Comparison of ENCODE assay signal across 1 cellular context in genomic region chr7:99372275-99373085, GRCh38.
TF ChIP-seq lines count a peak whose summit lies in the region.

No MANE protein-coding gene starts in this region.

TF ChIP-seq in HepG2, 621 proteins besides CTCF, POLR2A, EP300 and RAD21 (continued from another document and continues in another):
- TF ChIP-seq HOMEZ (CRISPR knock-in tag; IDR thresholded peaks at IDR 0.05; ENCODE audit: low read depth) (0 out of 2 replicates have a peak, but pooled peaks have one; percentile 51), CHD4 (IDR thresholded peaks at IDR 0.05; ENCODE audit: borderline replicate concordance, low read length) (no peak), SIX1 (CRISPR knock-in tag; IDR thresholded peaks at IDR 0.05; ENCODE audit: borderline replicate concordance) (0 out of 2 replicates have a peak, but pooled peaks have one; percentile 29), ZNF543 (CRISPR knock-in tag; IDR thresholded peaks at IDR 0.05) (no peak), AKAP8 (CRISPR knock-in tag; IDR thresholded peaks at IDR 0.05) (no peak), TAF1 (CRISPR knock-in tag; IDR thresholded peaks at IDR 0.05) (0 out of 2 replicates have a peak, but pooled peaks have one; percentile 27), ZNF891 (CRISPR knock-in tag; IDR thresholded peaks at IDR 0.05) (no peak), FLYWCH1 (CRISPR knock-in tag; IDR thresholded peaks at IDR 0.05) (no peak), ARHGAP35 (CRISPR knock-in tag; IDR thresholded peaks at IDR 0.05; ENCODE audit: borderline replicate concordance) (no peak; the same call in 1 of the 2 replicates), RFXAP (CRISPR knock-in tag; IDR thresholded peaks at IDR 0.05; ENCODE audit: borderline replicate concordance) (0 out of 2 replicates have a peak, but pooled peaks have one; percentile 18), ZNF501 (CRISPR knock-in tag; IDR thresholded peaks at IDR 0.05) (peak; percentile 75; the same call in 1 of the 2 replicates), SRY (CRISPR knock-in tag; IDR thresholded peaks at IDR 0.05) (no peak), SMAD3 (CRISPR knock-in tag; IDR thresholded peaks at IDR 0.05) (peak; percentile 67; the same call in 1 of the 2 replicates), ZNF460 (CRISPR knock-in tag; IDR thresholded peaks at IDR 0.05; ENCODE audit: borderline replicate concordance) (0 out of 2 replicates have a peak, but pooled peaks have one; percentile 22), ZNF552 (CRISPR knock-in tag; IDR thresholded peaks at IDR 0.05; ENCODE audit: borderline replicate concordance) (no peak), ATRX (CRISPR knock-in tag; IDR thresholded peaks at IDR 0.05; ENCODE audit: borderline replicate concordance) (no peak), JUNB (CRISPR knock-in tag; IDR thresholded peaks at IDR 0.05; ENCODE audit: borderline replicate concordance) (no peak), E2F2 (CRISPR knock-in tag; IDR thresholded peaks at IDR 0.05; ENCODE audit: borderline replicate concordance) (no peak), ZFP1 (CRISPR knock-in tag; IDR thresholded peaks at IDR 0.05) (no peak), KLF16 (CRISPR knock-in tag; IDR thresholded peaks at IDR 0.05) (peak in 1 of 2 experiments; percentile 77; a peak in 2 of 4 replicates), E2F5 (CRISPR knock-in tag; conservative IDR thresholded peaks at IDR 0.05) (no peak), PCBP2 (optimal IDR thresholded peaks at IDR 0.05; ENCODE audit: low read depth, low read length, poor library complexity, severe bottlenecking) (no peak), IRF9 (CRISPR knock-in tag; IDR thresholded peaks at IDR 0.05; ENCODE audit: borderline replicate concordance) (no peak; the same call in 1 of the 2 replicates), PRMT3 (CRISPR knock-in tag; IDR thresholded peaks at IDR 0.05; ENCODE audit: borderline replicate concordance, low read depth) (no peak), NKX3-1 (CRISPR knock-in tag; IDR thresholded peaks at IDR 0.05) (no peak), GLI4 (CRISPR knock-in tag; IDR thresholded peaks at IDR 0.05; ENCODE audit: borderline replicate concordance) (no peak), ZNF724P (CRISPR knock-in tag; IDR thresholded peaks at IDR 0.05; ENCODE audit: borderline replicate concordance) (no peak), ZNF34 (CRISPR knock-in tag; IDR thresholded peaks at IDR 0.05; ENCODE audit: borderline replicate concordance) (no peak), MBNL3 (CRISPR knock-in tag; conservative IDR thresholded peaks at IDR 0.05) (no peak), RERE (CRISPR knock-in tag; IDR thresholded peaks at IDR 0.05; ENCODE audit: low read depth) (no peak), RFX1 (IDR thresholded peaks at IDR 0.05) (no peak), ZNF24 (IDR thresholded peaks at IDR 0.05) (no peak), ZEB1 (IDR thresholded peaks at IDR 0.05; ENCODE audit: insufficient replicate concordance, low read depth) (peak; percentile 84), GLMP (CRISPR knock-in tag; IDR thresholded peaks at IDR 0.05; ENCODE audit: borderline replicate concordance) (no peak), JDP2 (CRISPR knock-in tag; IDR thresholded peaks at IDR 0.05; ENCODE audit: borderline replicate concordance) (no peak), PHF8 (CRISPR knock-in tag; IDR thresholded peaks at IDR 0.05) (peak; percentile 60), TBL1XR1 (IDR thresholded peaks at IDR 0.05; ENCODE audit: borderline replicate concordance, low read length, partially characterized antibody) (no peak), HOXA9 (CRISPR knock-in tag; IDR thresholded peaks at IDR 0.05; ENCODE audit: borderline replicate concordance) (no peak), ISL2 (CRISPR knock-in tag; IDR thresholded peaks at IDR 0.05) (no peak)
- TF ChIP-seq, protein P1, sequence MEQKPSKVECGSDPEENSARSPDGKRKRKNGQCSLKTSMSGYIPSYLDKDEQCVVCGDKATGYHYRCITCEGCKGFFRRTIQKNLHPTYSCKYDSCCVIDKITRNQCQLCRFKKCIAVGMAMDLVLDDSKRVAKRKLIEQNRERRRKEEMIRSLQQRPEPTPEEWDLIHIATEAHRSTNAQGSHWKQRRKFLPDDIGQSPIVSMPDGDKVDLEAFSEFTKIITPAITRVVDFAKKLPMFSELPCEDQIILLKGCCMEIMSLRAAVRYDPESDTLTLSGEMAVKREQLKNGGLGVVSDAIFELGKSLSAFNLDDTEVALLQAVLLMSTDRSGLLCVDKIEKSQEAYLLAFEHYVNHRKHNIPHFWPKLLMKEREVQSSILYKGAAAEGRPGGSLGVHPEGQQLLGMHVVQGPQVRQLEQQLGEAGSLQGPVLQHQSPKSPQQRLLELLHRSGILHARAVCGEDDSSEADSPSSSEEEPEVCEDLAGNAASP (CRISPR knock-in tag; IDR thresholded peaks at IDR 0.05; ENCODE audit: borderline replicate concordance), result peak; percentile 100
- TF ChIP-seq, protein P2, sequence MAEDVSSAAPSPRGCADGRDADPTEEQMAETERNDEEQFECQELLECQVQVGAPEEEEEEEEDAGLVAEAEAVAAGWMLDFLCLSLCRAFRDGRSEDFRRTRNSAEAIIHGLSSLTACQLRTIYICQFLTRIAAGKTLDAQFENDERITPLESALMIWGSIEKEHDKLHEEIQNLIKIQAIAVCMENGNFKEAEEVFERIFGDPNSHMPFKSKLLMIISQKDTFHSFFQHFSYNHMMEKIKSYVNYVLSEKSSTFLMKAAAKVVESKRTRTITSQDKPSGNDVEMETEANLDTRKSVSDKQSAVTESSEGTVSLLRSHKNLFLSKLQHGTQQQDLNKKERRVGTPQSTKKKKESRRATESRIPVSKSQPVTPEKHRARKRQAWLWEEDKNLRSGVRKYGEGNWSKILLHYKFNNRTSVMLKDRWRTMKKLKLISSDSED (CRISPR knock-in tag; IDR thresholded peaks at IDR 0.05), result no peak
- TF ChIP-seq, protein P3, sequence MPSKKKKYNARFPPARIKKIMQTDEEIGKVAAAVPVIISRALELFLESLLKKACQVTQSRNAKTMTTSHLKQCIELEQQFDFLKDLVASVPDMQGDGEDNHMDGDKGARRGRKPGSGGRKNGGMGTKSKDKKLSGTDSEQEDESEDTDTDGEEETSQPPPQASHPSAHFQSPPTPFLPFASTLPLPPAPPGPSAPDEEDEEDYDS (CRISPR knock-in tag; IDR thresholded peaks at IDR 0.05), result peak; percentile 64
- TF ChIP-seq, protein P4, sequence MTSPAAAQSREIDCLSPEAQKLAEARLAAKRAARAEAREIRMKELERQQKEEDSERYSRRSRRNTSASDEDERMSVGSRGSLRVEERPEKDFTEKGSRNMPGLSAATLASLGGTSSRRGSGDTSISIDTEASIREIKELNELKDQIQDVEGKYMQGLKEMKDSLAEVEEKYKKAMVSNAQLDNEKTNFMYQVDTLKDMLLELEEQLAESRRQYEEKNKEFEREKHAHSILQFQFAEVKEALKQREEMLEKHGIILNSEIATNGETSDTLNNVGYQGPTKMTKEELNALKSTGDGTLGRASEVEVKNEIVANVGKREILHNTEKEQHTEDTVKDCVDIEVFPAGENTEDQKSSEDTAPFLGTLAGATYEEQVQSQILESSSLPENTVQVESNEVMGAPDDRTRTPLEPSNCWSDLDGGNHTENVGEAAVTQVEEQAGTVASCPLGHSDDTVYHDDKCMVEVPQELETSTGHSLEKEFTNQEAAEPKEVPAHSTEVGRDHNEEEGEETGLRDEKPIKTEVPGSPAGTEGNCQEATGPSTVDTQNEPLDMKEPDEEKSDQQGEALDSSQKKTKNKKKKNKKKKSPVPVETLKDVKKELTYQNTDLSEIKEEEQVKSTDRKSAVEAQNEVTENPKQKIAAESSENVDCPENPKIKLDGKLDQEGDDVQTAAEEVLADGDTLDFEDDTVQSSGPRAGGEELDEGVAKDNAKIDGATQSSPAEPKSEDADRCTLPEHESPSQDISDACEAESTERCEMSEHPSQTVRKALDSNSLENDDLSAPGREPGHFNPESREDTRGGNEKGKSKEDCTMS (CRISPR knock-in tag; conservative IDR thresholded peaks at IDR 0.05), result no peak
